12 cellular contexts compared by ENCODE assay signal in the genomic region with DNA sequence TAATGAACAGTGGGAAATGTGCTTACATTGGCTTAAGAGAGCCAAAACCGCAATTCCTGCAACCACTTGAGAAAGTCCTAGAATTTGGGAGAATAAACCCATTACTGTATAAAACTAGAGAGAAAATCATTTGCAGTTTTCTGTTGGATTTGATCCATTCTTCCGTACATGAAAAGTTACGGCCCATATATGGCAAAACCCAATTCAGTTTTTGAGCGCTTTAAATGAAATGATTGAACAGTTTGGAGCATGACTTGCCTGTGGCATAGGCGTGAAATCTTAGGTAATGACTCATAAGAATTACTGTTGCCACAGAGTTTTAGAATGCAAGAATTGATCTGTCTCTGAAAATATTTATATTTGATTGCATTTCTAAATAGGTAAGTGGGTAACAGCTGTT. TPM values are rescaled to one million over a fixed set of nuclear protein-coding genes. Genes with fewer than 3 reads are reported as not detected.
DNase-seq lines count a peak whose midpoint lies in the region; ATAC-seq, FAIRE-seq and TF ChIP-seq lines count a peak whose summit lies in the region.
"Had no signal": no experiment of that assay in that cellular context is flagged by ENCODE, and none has a peak within 500 bp of the region (broad histone marks: within the 10 kb centered on the region; RNA-seq: fewer than 3 reads in every experiment).

No MANE protein-coding gene starts in this region.

- TF ChIP-seq CTCF in AG10803 (conservative IDR thresholded peaks at IDR 0.05; ENCODE audit: low read length) (no peak), IMR-90 (conservative IDR thresholded peaks at IDR 0.05; ENCODE audit: low read depth, low read length) (no peak), brain microvascular endothelial cell (IDR thresholded peaks at IDR 0.05; ENCODE audit: low read depth, low read length, missing control alignments) (no peak), keratinocyte (optimal IDR thresholded peaks at IDR 0.05 in 1 of 3, IDR thresholded peaks at IDR 0.05 in 1 of 3, conservative IDR thresholded peaks at IDR 0.05 in 1 of 3; ENCODE audit: extremely low read depth in 1 of 3, insufficient read depth in 2 of 3, low read length in 3 of 3) (no peak)

- ATAC-seq in IMR-90 (ENCODE audit: low read depth) (peak; percentile 29; the same call in 1 of the 2 replicates), GM21367 (IDR thresholded peaks at IDR 0.05; ENCODE audit: unreplicated experiment) (no peak)

- no peak overlapping the region for H2BK20ac ChIP-seq in IMR-90 (ENCODE audit: low read depth, low read length)

- no peak overlapping the region for H2BK15ac ChIP-seq in IMR-90 (ENCODE audit: low read depth, low read length)

- BruUV-seq in IMR-90 (replicated peaks; lab: Mats Ljungman, UMichigan) = no TSS peak

- H3K36me3 ChIP-seq in IMR-90 (ENCODE audit: control insufficient read depth, insufficient read depth, low read length) (no peaks in the 10 kb centered on the region), brain microvascular endothelial cell (replicated peaks) (no peaks in the 10 kb centered on the region), keratinocyte (ENCODE audit: control insufficient read depth in 2 of 2, extremely low read depth in 1 of 2, insufficient read depth in 2 of 2, low read length in 2 of 2) (no peaks in the 10 kb centered on the region)

- H3K27me3 ChIP-seq in IMR-90 (ENCODE audit: control insufficient read depth, insufficient read depth, low read length) = no peaks in the 10 kb centered on the region
- H3K27me3 ChIP-seq in brain microvascular endothelial cell (replicated peaks) = no peaks in the 10 kb centered on the region
- no peaks in the 10 kb centered on the region for H3K27me3 ChIP-seq in keratinocyte (ENCODE audit: control insufficient read depth, extremely low read depth, insufficient read depth, low read length)

- no peaks in the 10 kb centered on the region for H3K9me3 ChIP-seq in IMR-90 (ENCODE audit: control insufficient read depth, insufficient read depth, low read length)
- no peaks in the 10 kb centered on the region for H3K9me3 ChIP-seq in keratinocyte (ENCODE audit: control insufficient read depth, low read depth, low read length)

- no peak overlapping the region for H3K4ac ChIP-seq in IMR-90 (ENCODE audit: low read depth, low read length)

- no peak overlapping the region for H4K8ac ChIP-seq in IMR-90 (ENCODE audit: low read depth in 2 of 2, low read length in 2 of 2)

- H3K23ac ChIP-seq in IMR-90 (ENCODE audit: low read depth, low read length) = no peak overlapping the region

- no peak overlapping the region for H4K5ac ChIP-seq in IMR-90 (ENCODE audit: low read depth, low read length)

- DNase-seq in AG10803 (ENCODE audit: low read depth) (peak; percentile 40), IMR-90 (no peak), brain microvascular endothelial cell (peak; percentile 40), keratinocyte (ENCODE audit: low read depth, low spot score) (no peak), GDM1 (lab: John Stamatoyannopoulos, UW) (no peak), NCI-H748 (lab: John Stamatoyannopoulos, UW; ENCODE audit: unreplicated experiment) (no peak), hippocampal formation (lab: John Stamatoyannopoulos, UW) (no peak)
- DNase-seq: activated CD4-positive, alpha-beta T cell treated with anti-CD3 and anti-CD28 coated beads, Interleukin-2, amount 10 ng/mL, durations not matched to agents 24 days and 14 days; activated naive CD4-positive, alpha-beta T cell treated with anti-CD3 and anti-CD28 coated beads, Interleukin-2, amount 10 ng/mL, durations not matched to agents 7 days and 5 days; DND-41; NCI-H1417 had no signal

- H3K4me1 ChIP-seq in IMR-90 (ENCODE audit: control insufficient read depth, insufficient read depth, low read length) (no peaks in the 10 kb centered on the region; the same call in 1 of the 2 replicates), keratinocyte (ENCODE audit: control insufficient read depth, extremely low read depth, insufficient read depth, low read length) (peaks cover 54% of the 10 kb centered on the region)

- peaks cover 12 to 17% of the 10 kb centered on the region in 2 experiments for H3K79me1 ChIP-seq in IMR-90 (ENCODE audit: low read depth in 1 of 2, low read length in 2 of 2)

- TF ChIP-seq RAD21 in IMR-90 (IDR thresholded peaks at IDR 0.05; ENCODE audit: low read length) = no peak

- dilution Hi-C loops in IMR-90 (cut with HindIII; ENCODE audit: low sequenced_read_pairs, unreplicated experiment) = no loop called here
- dilution Hi-C loops in keratinocyte (cut with MboI; ENCODE audit: extremely low pct_ligation_motif_present, low sequenced_read_pairs) = no loop called here

- peaks cover 23% of the 10 kb centered on the region for H3K79me2 ChIP-seq in keratinocyte (ENCODE audit: control insufficient read depth, insufficient read depth, low read length)

- no peak overlapping the region for H2AK9ac ChIP-seq in IMR-90 (replicated peaks; ENCODE audit: low read depth, low read length, poor library complexity)

- no peak for TF ChIP-seq POLR2A in IMR-90 (IDR thresholded peaks at IDR 0.05; ENCODE audit: low read depth, low read length)

- H3K9ac ChIP-seq in IMR-90 (ENCODE audit: low read depth, low read length) = no peak overlapping the region
- peak overlapping the region; percentile 67 for H3K9ac ChIP-seq in keratinocyte (ENCODE audit: control insufficient read depth, extremely low read depth, insufficient read depth, low read length)

- H3K27ac ChIP-seq in IMR-90 (ENCODE audit: insufficient read depth, low read length) (no peak overlapping the region), brain microvascular endothelial cell (peak overlapping the region; percentile 30), keratinocyte (ENCODE audit: control insufficient read depth, insufficient read depth, low read length) (peak overlapping the region; percentile 90)

- H2AK5ac ChIP-seq in IMR-90 (ENCODE audit: low read depth, low read length) = no peak overlapping the region

- no peak overlapping the region for H2BK5ac ChIP-seq in IMR-90 (ENCODE audit: low read depth, low read length, poor library complexity, severe bottlenecking)

- H4K91ac ChIP-seq in IMR-90 (ENCODE audit: insufficient read depth, low read depth, low read length) = no peak overlapping the region

- no peak overlapping the region for H2AFZ ChIP-seq in IMR-90 (replicated peaks; ENCODE audit: low read length, poor library complexity)
- peak overlapping the region; percentile 3 for H2AFZ ChIP-seq in keratinocyte (ENCODE audit: control insufficient read depth, low read length)

- H3K4me3 ChIP-seq in AG10803 (ENCODE audit: low read length) (no peak overlapping the region), IMR-90 (ENCODE audit: insufficient read depth, low read depth, low read length) (no peak overlapping the region), brain microvascular endothelial cell (ENCODE audit: low read depth, low read length) (no peak overlapping the region), keratinocyte (ENCODE audit: control insufficient read depth in 2 of 3, extremely low read depth in 1 of 3, insufficient read depth in 2 of 3, low read depth in 1 of 3, low read length in 3 of 3) (peak overlapping the region; percentile 17 to 55 (median 21))

- no peak overlapping the region for H2BK120ac ChIP-seq in IMR-90 (ENCODE audit: low read depth, low read length)

- POLR2A ChIA-PET in IMR-90 (lab: Charles Lee; ENCODE audit: unreplicated experiment) = no interaction called here

- in situ Hi-C loops in IMR-90 (cut with MboI; ENCODE audit: low sequenced_read_pairs) (no loop called here), brain microvascular endothelial cell (cut with HindIII; ENCODE audit: low pct_ligation_motif_present, low sequenced_read_pairs) (no loop called here)

- WGBS in IMR-90 (ENCODE audit: extremely low coverage in 2 of 2, insufficient read length in 1 of 2), 2 experiments = no CpG with 5 or more reads among the region's 5 CpGs

- no peak overlapping the region for H3K14ac ChIP-seq in IMR-90 (replicated peaks; ENCODE audit: low read depth, low read length)

- H3K9me1 ChIP-seq in IMR-90 (ENCODE audit: insufficient read depth, low read length) (no peaks in the 10 kb centered on the region), keratinocyte (ENCODE audit: control insufficient read depth, extremely low read depth, insufficient read depth, low read length) (no peaks in the 10 kb centered on the region)

- H3K18ac ChIP-seq in IMR-90 (ENCODE audit: low read depth, low read length) = peak overlapping the region; percentile 13; the same call in 1 of the 2 replicates

- CTCF ChIA-PET in IMR-90 (lab: Yijun Ruan, JAX) = no interaction called here

- H3K56ac ChIP-seq in IMR-90 (ENCODE audit: extremely low read depth, insufficient read depth, low read length) = no peak overlapping the region

- H4K20me1 ChIP-seq in IMR-90 (ENCODE audit: insufficient read depth, low read length) (no peaks in the 10 kb centered on the region), keratinocyte (ENCODE audit: control insufficient read depth, extremely low read depth, insufficient read depth, low read length) (no peaks in the 10 kb centered on the region)

- H3K4me2 ChIP-seq in IMR-90 (ENCODE audit: low read depth, low read length) = no peak overlapping the region
- H3K4me2 ChIP-seq in keratinocyte (ENCODE audit: control insufficient read depth, extremely low read depth, insufficient read depth, low read depth, low read length) = peak overlapping the region; percentile 95

- FAIRE-seq in keratinocyte (lab: Jason Lieb, UNC) = peak; percentile 83

- intact Hi-C loops in IMR-90 (cut with micrococcal nuclease) = no loop called here

TF ChIP-seq in IMR-90, 13 proteins besides CTCF, POLR2A, EP300 and RAD21 (continues in another document):
- no peak for TF ChIP-seq MXI1 (IDR thresholded peaks at IDR 0.05; ENCODE audit: borderline replicate concordance, low read depth, low read length)
- no peak for TF ChIP-seq USF2 (IDR thresholded peaks at IDR 0.05; ENCODE audit: low read depth, low read length)

RNA-seq across cellular contexts. Expression of gene PHLPP1, which starts 52.0 kb away (rescaled TPM):
- 3.6 TPM in 2 replicates for total RNA-seq in IMR-90 (2012; rRNA removed)
- 3.3 and 4.2 TPM in 2 replicates for polyA plus RNA-seq in IMR-90 (2012; rRNA removed)
- 2.4 and 2.7 TPM in 2 replicates for polyA plus RNA-seq in IMR-90 (2012; cell fraction: cytosol; rRNA removed)
- 4.7 and 4.8 TPM in 2 replicates for polyA plus RNA-seq in IMR-90 (2012; cell fraction: nucleus; rRNA removed; ENCODE audit: low replicate concordance)
- 5.8 to 10.0 TPM (median 8.4 TPM) in 3 replicates for polyA plus RNA-seq in keratinocyte
- polyA plus RNA-seq in keratinocyte (2011; ENCODE audit: low read depth) = 2.9 TPM
- 5.0 and 6.7 TPM in 2 replicates for polyA plus RNA-seq in keratinocyte (2011; cell fraction: cytosol; rRNA removed)
- polyA plus RNA-seq in keratinocyte (2011; cell fraction: nucleus; rRNA removed) = 12.7 and 13.5 TPM in 2 replicates
- 5.5 and 7.3 TPM in 2 replicates for polyA plus RNA-seq in keratinocyte (2012; ENCODE audit: low replicate concordance)
- 12.4 to 21.3 TPM (median 15.6 TPM) in 3 replicates for polyA minus RNA-seq in keratinocyte
- polyA minus RNA-seq in keratinocyte (2011; cell fraction: cytosol; rRNA and poly(A)+ RNA removed) = 7.3 TPM
- polyA minus RNA-seq in keratinocyte (2011; cell fraction: nucleus; rRNA and poly(A)+ RNA removed) = 13.6 and 34.7 TPM in 2 replicates

Comparison
In these comparisons a context has a peak if more than half of its experiments do, and no peak if none do; other contexts are left out.
1. DNase-seq: peak in AG10803 (single experiment) and brain microvascular endothelial cell (single experiment); none in IMR-90 (single experiment), keratinocyte (single experiment), GDM1 (single experiment), NCI-H748 (single experiment) and hippocampal formation (0 of 2).
2. H3K4me3 ChIP-seq: peak in keratinocyte (3 of 3); none in AG10803 (single experiment), IMR-90 (single experiment) and brain microvascular endothelial cell (single experiment).